In the genomic region with DNA sequence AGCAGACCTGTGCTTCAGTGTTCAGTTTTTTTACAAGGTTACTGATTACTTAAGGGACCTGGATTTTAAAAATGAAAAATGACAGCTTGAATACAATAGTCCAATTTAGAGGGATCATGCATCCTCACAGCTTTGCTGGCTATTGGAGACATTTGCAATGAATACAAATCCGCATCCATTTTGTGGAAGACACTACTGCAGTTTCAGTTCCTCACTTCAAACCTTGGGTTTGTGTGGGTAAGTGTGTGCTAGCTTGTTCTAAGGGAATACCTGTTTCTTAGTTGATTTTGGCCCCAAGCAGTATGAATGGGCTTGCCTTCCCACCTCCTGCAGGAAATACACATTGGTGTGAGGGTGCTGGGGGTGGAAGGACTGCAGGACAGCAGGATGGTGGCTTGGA, we compare ENCODE assay signal across 11 cellular contexts.
"Had no signal": no experiment of that assay in that cellular context is flagged by ENCODE, and none has a peak within 500 bp of the region (broad histone marks: within the 10 kb centered on the region; RNA-seq: fewer than 3 reads in every experiment).

No MANE protein-coding gene starts in this region.

- H3K36me3 ChIP-seq: breast epithelium, neutrophil, sigmoid colon, tibial nerve had no signal

- ATAC-seq: activated naive CD8-positive, alpha-beta T cell treated with anti-CD3 and anti-CD28 coated beads, Interleukin-2, amount 50 U/mL, for 24 hours had no signal

- H3K9me3 ChIP-seq: breast epithelium, neutrophil, sigmoid colon, tibial nerve had no signal

- H3K27me3 ChIP-seq: neutrophil, sigmoid colon, tibial nerve had no signal

- H3K4me3 ChIP-seq: breast epithelium, sigmoid colon, tibial nerve had no signal

- DNase-seq: activated CD4-positive, CD25-positive, alpha-beta regulatory T cell treated with anti-CD3 and anti-CD28 coated beads, Interleukin-2, amount 50 U/mL, for 72 hours; activated T-cell treated with anti-CD3 and anti-CD28 coated beads, Interleukin-2, amount 50 U/mL, for 4 hours; endodermal cell; kidney; left colon; sigmoid colon; T1000 had no signal

- H3K4me1 ChIP-seq: breast epithelium, sigmoid colon, tibial nerve had no signal

- H3K27ac ChIP-seq: breast epithelium, neutrophil, sigmoid colon, tibial nerve had no signal
